1 cellular context compared by ENCODE assay signal in the genomic region with DNA sequence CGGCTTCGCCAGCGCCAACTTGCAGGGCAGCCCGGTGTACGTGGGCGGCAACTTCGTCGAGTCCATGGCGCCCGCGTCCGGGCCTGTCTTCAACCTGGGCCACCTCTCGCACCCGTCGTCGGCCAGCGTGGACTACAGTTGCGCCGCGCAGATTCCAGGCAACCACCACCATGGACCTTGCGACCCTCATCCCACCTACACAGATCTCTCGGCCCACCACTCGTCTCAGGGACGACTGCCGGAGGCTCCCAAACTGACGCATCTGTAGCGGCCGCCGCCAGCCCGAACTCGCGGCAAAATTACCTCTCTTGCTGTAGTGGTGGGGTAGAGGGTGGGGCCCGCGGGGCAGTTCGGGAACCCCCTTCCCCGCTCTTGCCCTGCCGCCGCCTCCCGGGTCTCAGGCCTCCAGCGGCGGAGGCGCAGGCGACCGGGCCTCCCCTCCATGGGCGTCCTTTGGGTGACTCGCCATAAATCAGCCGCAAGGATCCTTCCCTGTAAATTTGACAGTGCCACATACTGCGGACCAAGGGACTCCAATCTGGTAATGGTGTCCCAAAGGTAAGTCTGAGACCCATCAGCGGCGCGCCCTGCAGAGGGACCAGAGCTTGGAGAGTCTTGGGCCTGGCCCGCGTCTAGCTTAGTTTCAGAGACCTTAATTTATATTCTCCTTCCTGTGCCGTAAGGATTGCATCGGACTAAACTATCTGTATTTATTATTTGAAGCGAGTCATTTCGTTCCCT.
TF ChIP-seq lines count a peak whose summit lies in the region.

No MANE protein-coding gene starts in this region.

TF ChIP-seq in GM23338, 12 proteins besides CTCF, POLR2A, EP300 and RAD21:
- peak; percentile 97 for TF ChIP-seq EZH2 (IDR thresholded peaks at IDR 0.05; ENCODE audit: low read depth, unreplicated experiment)
- TF ChIP-seq EZH2phosphoT487 (IDR thresholded peaks at IDR 0.05; ENCODE audit: unreplicated experiment) = peak; percentile 92
- TF ChIP-seq, protein P1, sequence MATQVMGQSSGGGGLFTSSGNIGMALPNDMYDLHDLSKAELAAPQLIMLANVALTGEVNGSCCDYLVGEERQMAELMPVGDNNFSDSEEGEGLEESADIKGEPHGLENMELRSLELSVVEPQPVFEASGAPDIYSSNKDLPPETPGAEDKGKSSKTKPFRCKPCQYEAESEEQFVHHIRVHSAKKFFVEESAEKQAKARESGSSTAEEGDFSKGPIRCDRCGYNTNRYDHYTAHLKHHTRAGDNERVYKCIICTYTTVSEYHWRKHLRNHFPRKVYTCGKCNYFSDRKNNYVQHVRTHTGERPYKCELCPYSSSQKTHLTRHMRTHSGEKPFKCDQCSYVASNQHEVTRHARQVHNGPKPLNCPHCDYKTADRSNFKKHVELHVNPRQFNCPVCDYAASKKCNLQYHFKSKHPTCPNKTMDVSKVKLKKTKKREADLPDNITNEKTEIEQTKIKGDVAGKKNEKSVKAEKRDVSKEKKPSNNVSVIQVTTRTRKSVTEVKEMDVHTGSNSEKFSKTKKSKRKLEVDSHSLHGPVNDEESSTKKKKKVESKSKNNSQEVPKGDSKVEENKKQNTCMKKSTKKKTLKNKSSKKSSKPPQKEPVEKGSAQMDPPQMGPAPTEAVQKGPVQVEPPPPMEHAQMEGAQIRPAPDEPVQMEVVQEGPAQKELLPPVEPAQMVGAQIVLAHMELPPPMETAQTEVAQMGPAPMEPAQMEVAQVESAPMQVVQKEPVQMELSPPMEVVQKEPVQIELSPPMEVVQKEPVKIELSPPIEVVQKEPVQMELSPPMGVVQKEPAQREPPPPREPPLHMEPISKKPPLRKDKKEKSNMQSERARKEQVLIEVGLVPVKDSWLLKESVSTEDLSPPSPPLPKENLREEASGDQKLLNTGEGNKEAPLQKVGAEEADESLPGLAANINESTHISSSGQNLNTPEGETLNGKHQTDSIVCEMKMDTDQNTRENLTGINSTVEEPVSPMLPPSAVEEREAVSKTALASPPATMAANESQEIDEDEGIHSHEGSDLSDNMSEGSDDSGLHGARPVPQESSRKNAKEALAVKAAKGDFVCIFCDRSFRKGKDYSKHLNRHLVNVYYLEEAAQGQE (IDR thresholded peaks at IDR 0.05; ENCODE audit: unreplicated experiment) = no peak
- TF ChIP-seq, protein P2, sequence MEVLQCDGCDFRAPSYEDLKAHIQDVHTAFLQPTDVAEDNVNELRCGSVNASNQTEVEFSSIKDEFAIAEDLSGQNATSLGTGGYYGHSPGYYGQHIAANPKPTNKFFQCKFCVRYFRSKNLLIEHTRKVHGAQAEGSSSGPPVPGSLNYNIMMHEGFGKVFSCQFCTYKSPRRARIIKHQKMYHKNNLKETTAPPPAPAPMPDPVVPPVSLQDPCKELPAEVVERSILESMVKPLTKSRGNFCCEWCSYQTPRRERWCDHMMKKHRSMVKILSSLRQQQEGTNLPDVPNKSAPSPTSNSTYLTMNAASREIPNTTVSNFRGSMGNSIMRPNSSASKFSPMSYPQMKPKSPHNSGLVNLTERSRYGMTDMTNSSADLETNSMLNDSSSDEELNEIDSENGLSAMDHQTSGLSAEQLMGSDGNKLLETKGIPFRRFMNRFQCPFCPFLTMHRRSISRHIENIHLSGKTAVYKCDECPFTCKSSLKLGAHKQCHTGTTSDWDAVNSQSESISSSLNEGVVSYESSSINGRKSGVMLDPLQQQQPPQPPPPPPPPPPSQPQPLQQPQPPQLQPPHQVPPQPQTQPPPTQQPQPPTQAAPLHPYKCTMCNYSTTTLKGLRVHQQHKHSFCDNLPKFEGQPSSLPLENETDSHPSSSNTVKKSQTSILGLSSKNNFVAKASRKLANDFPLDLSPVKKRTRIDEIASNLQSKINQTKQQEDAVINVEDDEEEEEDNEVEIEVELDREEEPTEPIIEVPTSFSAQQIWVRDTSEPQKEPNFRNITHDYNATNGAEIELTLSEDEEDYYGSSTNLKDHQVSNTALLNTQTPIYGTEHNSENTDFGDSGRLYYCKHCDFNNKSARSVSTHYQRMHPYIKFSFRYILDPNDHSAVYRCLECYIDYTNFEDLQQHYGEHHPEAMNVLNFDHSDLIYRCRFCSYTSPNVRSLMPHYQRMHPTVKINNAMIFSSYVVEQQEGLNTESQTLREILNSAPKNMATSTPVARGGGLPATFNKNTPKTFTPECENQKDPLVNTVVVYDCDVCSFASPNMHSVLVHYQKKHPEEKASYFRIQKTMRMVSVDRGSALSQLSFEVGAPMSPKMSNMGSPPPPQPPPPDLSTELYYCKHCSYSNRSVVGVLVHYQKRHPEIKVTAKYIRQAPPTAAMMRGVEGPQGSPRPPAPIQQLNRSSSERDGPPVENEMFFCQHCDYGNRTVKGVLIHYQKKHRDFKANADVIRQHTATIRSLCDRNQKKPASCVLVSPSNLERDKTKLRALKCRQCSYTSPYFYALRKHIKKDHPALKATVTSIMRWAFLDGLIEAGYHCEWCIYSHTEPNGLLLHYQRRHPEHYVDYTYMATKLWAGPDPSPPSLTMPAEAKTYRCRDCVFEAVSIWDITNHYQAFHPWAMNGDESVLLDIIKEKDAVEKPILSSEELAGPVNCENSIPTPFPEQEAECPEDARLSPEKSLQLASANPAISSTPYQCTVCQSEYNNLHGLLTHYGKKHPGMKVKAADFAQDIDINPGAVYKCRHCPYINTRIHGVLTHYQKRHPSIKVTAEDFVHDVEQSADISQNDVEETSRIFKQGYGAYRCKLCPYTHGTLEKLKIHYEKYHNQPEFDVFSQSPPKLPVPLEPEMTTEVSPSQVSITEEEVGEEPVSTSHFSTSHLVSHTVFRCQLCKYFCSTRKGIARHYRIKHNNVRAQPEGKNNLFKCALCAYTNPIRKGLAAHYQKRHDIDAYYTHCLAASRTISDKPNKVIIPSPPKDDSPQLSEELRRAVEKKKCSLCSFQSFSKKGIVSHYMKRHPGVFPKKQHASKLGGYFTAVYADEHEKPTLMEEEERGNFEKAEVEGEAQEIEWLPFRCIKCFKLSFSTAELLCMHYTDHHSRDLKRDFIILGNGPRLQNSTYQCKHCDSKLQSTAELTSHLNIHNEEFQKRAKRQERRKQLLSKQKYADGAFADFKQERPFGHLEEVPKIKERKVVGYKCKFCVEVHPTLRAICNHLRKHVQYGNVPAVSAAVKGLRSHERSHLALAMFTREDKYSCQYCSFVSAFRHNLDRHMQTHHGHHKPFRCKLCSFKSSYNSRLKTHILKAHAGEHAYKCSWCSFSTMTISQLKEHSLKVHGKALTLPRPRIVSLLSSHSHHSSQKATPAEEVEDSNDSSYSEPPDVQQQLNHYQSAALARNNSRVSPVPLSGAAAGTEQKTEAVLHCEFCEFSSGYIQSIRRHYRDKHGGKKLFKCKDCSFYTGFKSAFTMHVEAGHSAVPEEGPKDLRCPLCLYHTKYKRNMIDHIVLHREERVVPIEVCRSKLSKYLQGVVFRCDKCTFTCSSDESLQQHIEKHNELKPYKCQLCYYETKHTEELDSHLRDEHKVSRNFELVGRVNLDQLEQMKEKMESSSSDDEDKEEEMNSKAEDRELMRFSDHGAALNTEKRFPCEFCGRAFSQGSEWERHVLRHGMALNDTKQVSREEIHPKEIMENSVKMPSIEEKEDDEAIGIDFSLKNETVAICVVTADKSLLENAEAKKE (CRISPR knock-in tag; IDR thresholded peaks at IDR 0.05) = no peak
- TF ChIP-seq STAT1 (IDR thresholded peaks at IDR 0.05; ENCODE audit: unreplicated experiment) = no peak
- no peak for TF ChIP-seq ZNF114 (CRISPR knock-in tag; IDR thresholded peaks at IDR 0.05)
- TF ChIP-seq CREB1 (CRISPR knock-in tag; IDR thresholded peaks at IDR 0.05; ENCODE audit: low read depth) = no peak
- TF ChIP-seq POLR2AphosphoS5 (IDR thresholded peaks at IDR 0.05; ENCODE audit: low read depth) = no peak
